Comparison of ENCODE assay signal across 8 cellular contexts in the genomic region with DNA sequence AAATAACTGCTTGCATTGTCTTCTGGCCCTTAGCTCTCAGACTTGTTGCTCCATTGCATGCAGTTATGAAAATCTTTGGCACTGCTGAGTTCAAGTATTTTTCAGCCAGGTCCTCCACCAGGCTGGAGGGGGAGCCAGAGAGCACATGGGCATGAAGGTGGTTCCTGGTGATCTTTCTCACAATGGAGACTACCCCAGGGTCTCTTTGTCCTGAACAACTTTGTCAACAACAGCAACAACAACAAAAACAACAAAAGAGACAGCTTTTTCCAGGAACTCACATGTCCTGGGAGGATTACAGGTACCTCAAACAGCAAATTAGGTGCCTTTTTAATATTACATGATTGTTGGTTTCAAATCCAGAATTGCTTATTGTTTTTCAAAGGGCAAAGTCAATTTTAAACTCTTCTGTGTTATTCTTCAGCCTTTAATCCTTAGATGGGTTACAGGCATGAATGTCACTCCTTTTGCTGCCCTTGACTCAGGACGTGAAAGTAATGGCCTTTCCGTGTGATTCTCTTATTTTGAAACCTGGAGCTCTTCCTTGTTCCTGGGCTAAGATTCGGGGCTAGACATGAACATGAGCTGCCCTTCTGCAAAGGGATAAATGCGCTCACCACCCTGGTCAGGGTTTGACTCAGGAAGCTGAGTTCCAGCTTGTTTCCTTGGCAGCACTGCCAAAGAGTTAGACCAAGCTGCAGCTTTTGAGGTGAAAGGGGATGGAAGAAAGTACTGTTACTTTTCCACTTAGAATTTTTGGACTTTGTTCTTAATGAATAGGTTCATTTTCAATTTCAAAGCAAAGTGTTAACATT. TPM values are rescaled to one million over a fixed set of nuclear protein-coding genes. Genes with fewer than 3 reads are reported as not detected.
DNase-seq lines count a peak whose midpoint lies in the region; ATAC-seq and TF ChIP-seq lines count a peak whose summit lies in the region.

No MANE protein-coding gene starts in this region.

- peak; percentile 37; the same call in 1 of the 2 replicates for TF ChIP-seq CTCF in LNCAP (IDR thresholded peaks at IDR 0.05)

- POLR2A ChIA-PET in activated CD4-positive, alpha-beta T cell treated with anti-CD3 and anti-CD28 coated beads, Interleukin-2, amount 10 ng/mL, durations not matched to agents 7 days and 5 days (lab: Charles Lee): interaction anchor here (0.7 kb wide), 1 partner anchor 115 kb away, joined by 3 read pairs; no protein-coding TSS in a partner anchor

- H3K36me3 Mint-ChIP-seq in activated CD4-positive, alpha-beta T cell treated with anti-CD3 and anti-CD28 coated beads, Interleukin-2, amount 10 ng/mL, durations not matched to agents 7 days and 5 days (ENCODE audit: low read depth): peaks cover 42% of the 10 kb centered on the region
- H3K36me3 Mint-ChIP-seq in effector memory CD8-positive, alpha-beta T cell (ENCODE audit: insufficient read depth): peaks cover 80% of the 10 kb centered on the region

- H3K27me3 ChIP-seq in mucosa of rectum (ENCODE audit: control insufficient read depth in 2 of 2, insufficient read depth in 2 of 2, low read length in 2 of 2): peaks cover 9 to 25% of the 10 kb centered on the region in 2 donors

- peak overlapping the region; percentile 68 to 75 for H3K4me3 ChIP-seq in mucosa of rectum (ENCODE audit: low read length in 2 of 2)

- peak overlapping the region; percentile 63 to 69 for H3K9ac ChIP-seq in mucosa of rectum (ENCODE audit: low read depth in 1 of 2, low read length in 2 of 2)

- DNase-seq in DMS53 treated with DMSO at 0.1 percent for 48 hours (lab: John Stamatoyannopoulos, UW; ENCODE audit: unreplicated experiment) (peak; percentile 41), stromal cell of bone marrow (ENCODE audit: low read depth) (peak; percentile 21), GF-D8 (lab: John Stamatoyannopoulos, UW) (no peak), DMS153 (lab: John Stamatoyannopoulos, UW) (no peak)
- peak; percentile 78 for DNase-seq in activated CD4-positive, alpha-beta T cell treated with anti-CD3 and anti-CD28 coated beads, Interleukin-2, amount 10 ng/mL, durations not matched to agents 7 days and 5 days
- peak; percentile 49 to 65 (median 50) for DNase-seq in effector memory CD8-positive, alpha-beta T cell

- peak overlapping the region in 1 of 2 donors; percentile 43 for H3K27ac ChIP-seq in mucosa of rectum (ENCODE audit: low read depth in 2 of 2, low read length in 2 of 2)

- no peaks in the 10 kb centered on the region for H3K36me3 ChIP-seq in mucosa of rectum (ENCODE audit: control insufficient read depth in 2 of 2, insufficient read depth in 2 of 2, low read length in 2 of 2)

- no peaks in the 10 kb centered on the region for H3K9me3 Mint-ChIP-seq in activated CD4-positive, alpha-beta T cell treated with anti-CD3 and anti-CD28 coated beads, Interleukin-2, amount 10 ng/mL, durations not matched to agents 7 days and 5 days
- no peaks in the 10 kb centered on the region for H3K9me3 Mint-ChIP-seq in effector memory CD8-positive, alpha-beta T cell

- H3K4me3 Mint-ChIP-seq in activated CD4-positive, alpha-beta T cell treated with anti-CD3 and anti-CD28 coated beads, Interleukin-2, amount 10 ng/mL, durations not matched to agents 7 days and 5 days: peak overlapping the region; percentile 76
- peak overlapping the region; percentile 78 to 83 for H3K4me3 Mint-ChIP-seq in effector memory CD8-positive, alpha-beta T cell

- peak overlapping the region; percentile 84 for H3K27ac Mint-ChIP-seq in activated CD4-positive, alpha-beta T cell treated with anti-CD3 and anti-CD28 coated beads, Interleukin-2, amount 10 ng/mL, durations not matched to agents 7 days and 5 days
- H3K27ac Mint-ChIP-seq in effector memory CD8-positive, alpha-beta T cell: peak overlapping the region; percentile 88 to 92

- peaks cover 17 to 20% of the 10 kb centered on the region in 2 donors for H3K4me1 ChIP-seq in mucosa of rectum (ENCODE audit: control insufficient read depth in 2 of 2, insufficient read depth in 2 of 2, low read length in 2 of 2)

- H3K4me1 Mint-ChIP-seq in activated CD4-positive, alpha-beta T cell treated with anti-CD3 and anti-CD28 coated beads, Interleukin-2, amount 10 ng/mL, durations not matched to agents 7 days and 5 days: peaks cover 60% of the 10 kb centered on the region
- peaks cover 53 to 62% of the 10 kb centered on the region in 2 donors for H3K4me1 Mint-ChIP-seq in effector memory CD8-positive, alpha-beta T cell (ENCODE audit: low read depth in 2 of 2)

- H3K27me3 Mint-ChIP-seq in activated CD4-positive, alpha-beta T cell treated with anti-CD3 and anti-CD28 coated beads, Interleukin-2, amount 10 ng/mL, durations not matched to agents 7 days and 5 days: peaks cover 25% of the 10 kb centered on the region
- no peaks in the 10 kb centered on the region for H3K27me3 Mint-ChIP-seq in effector memory CD8-positive, alpha-beta T cell

- ATAC-seq in effector memory CD8-positive, alpha-beta T cell (replicated peaks): no peak

- CTCF ChIA-PET in activated CD4-positive, alpha-beta T cell treated with anti-CD3 and anti-CD28 coated beads, Interleukin-2, amount 10 ng/mL, durations not matched to agents 7 days and 5 days (lab: Charles Lee): interaction anchor here (0.7 to 3.1 kb wide), 23 partner anchors 11 to 583 kb away, joined by 3 to 27 read pairs (median 4); no protein-coding TSS in a partner anchor

- no peaks in the 10 kb centered on the region for H3K9me3 ChIP-seq in mucosa of rectum (ENCODE audit: control insufficient read depth in 2 of 2, low read length in 2 of 2)

RNA-seq across cellular contexts. Expression of a gene that starts 1.8 kb away (rescaled TPM):
- 10 to 100 TPM; 39.2 to 40.8 TPM for total RNA-seq in activated CD4-positive, alpha-beta T cell treated with anti-CD3 and anti-CD28 coated beads, Interleukin-2, amount 10 ng/mL, durations not matched to agents 7 days and 5 days

Comparison
In these comparisons a context has a peak if more than half of its experiments do, and no peak if none do; other contexts are left out.
1. DNase-seq: peak in DMS53 treated with DMSO at 0.1 percent for 48 hours (single experiment), activated CD4-positive, alpha-beta T cell treated with anti-CD3 and anti-CD28 coated beads, Interleukin-2, amount 10 ng/mL, durations not matched to agents 7 days and 5 days (single experiment), effector memory CD8-positive, alpha-beta T cell (3 of 3) and stromal cell of bone marrow (single experiment); none in GF-D8 (single experiment) and DMS153 (single experiment).